Comparison of ENCODE assay signal across 8 cellular contexts in the genomic region with DNA sequence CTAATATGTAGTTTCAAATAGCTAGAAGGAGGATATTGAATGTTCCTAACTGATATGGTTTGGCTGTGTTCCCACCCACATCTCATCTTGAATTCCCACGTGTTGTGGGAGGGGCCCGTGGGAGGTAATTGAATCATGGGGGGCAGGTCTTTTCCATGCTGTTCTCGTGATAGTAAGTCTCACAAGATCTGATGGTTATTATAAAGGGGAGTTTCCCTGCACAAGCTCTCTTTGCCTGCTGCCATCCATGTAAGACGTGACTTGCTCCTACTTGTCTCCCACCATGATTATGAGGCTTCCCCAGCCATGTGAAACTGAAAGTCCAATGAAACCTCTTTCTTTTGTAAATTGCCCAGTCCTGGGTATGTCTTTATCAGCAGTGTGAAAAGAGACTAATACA. TPM values are rescaled to one million over a fixed set of nuclear protein-coding genes. Genes with fewer than 3 reads are reported as not detected.
DNase-seq lines count a peak whose midpoint lies in the region; ATAC-seq and TF ChIP-seq lines count a peak whose summit lies in the region.
"Not testable (repeated sequence)": the region's sequence is repeated elsewhere in the genome, so short reads cannot be mapped to it uniquely, and the experiment has no call there.

No MANE protein-coding gene starts in this region.

- POLR2A ChIA-PET in activated CD8-positive, alpha-beta T cell treated with anti-CD3 and anti-CD28 coated beads for 36 hours (lab: Charles Lee): interaction anchor here (1.0 kb wide), 1 partner anchor 23 kb away, joined by 3 read pairs; no protein-coding TSS in a partner anchor

- H3K27me3 Mint-ChIP-seq in IgD-negative memory B cell; activated CD8-positive, alpha-beta T cell treated with anti-CD3 and anti-CD28 coated beads for 36 hours; activated naive CD8-positive, alpha-beta T cell treated with anti-CD3 and anti-CD28 coated beads, Interleukin-2, amount 50 U/mL, for 24 hours; osteocyte (ENCODE audit: unreplicated experiment); stimulated activated naive B cell treated with anti-CD40 and anti-IgM and Interleukin-4, amounts not matched to agents 10 μg/mL and 1 μg/mL and 100 μg/mL, for 72 hours: not testable (repeated sequence)

- peaks cover 6 to 65% (median 57%) of the 10 kb centered on the region in 9 donors for H3K4me1 ChIP-seq in heart right ventricle

- 56 to 69% methylated on average over 4 of the region's 4 CpGs for WGBS in heart right ventricle, 2 donors

- not testable (repeated sequence) for H3K9me3 Mint-ChIP-seq in IgD-negative memory B cell; osteocyte (ENCODE audit: unreplicated experiment)
- peaks cover 20% of the 10 kb centered on the region for H3K9me3 Mint-ChIP-seq in activated CD8-positive, alpha-beta T cell treated with anti-CD3 and anti-CD28 coated beads for 36 hours
- H3K9me3 Mint-ChIP-seq in activated naive CD8-positive, alpha-beta T cell treated with anti-CD3 and anti-CD28 coated beads, Interleukin-2, amount 50 U/mL, for 24 hours: peaks cover 20% of the 10 kb centered on the region
- H3K9me3 Mint-ChIP-seq in stimulated activated naive B cell treated with anti-CD40 and anti-IgM and Interleukin-4, amounts not matched to agents 10 μg/mL and 1 μg/mL and 100 μg/mL, for 72 hours: peaks cover 8 to 12% of the 10 kb centered on the region in 2 donors

- H3K27ac Mint-ChIP-seq in IgD-negative memory B cell (peak overlapping the region in 2 of 3 donors; percentile 47 to 59), osteocyte (ENCODE audit: unreplicated experiment) (peak overlapping the region; percentile 91)
- peak overlapping the region; percentile 90 for H3K27ac Mint-ChIP-seq in activated CD8-positive, alpha-beta T cell treated with anti-CD3 and anti-CD28 coated beads for 36 hours
- H3K27ac Mint-ChIP-seq in activated naive CD8-positive, alpha-beta T cell treated with anti-CD3 and anti-CD28 coated beads, Interleukin-2, amount 50 U/mL, for 24 hours: peak overlapping the region; percentile 4
- peak overlapping the region; percentile 62 for H3K27ac Mint-ChIP-seq in stimulated activated naive B cell treated with anti-CD40 and anti-IgM and Interleukin-4, amounts not matched to agents 10 μg/mL and 1 μg/mL and 100 μg/mL, for 72 hours

- H3K27ac ChIP-seq in heart right ventricle: peak overlapping the region in 6 of 10 donors; percentile 40 to 80 (median 48)

- TF ChIP-seq CTCF in activated CD8-positive, alpha-beta T cell treated with anti-CD3 and anti-CD28 coated beads for 36 hours (IDR thresholded peaks at IDR 0.05); heart right ventricle (IDR thresholded peaks at IDR 0.05); osteocyte (IDR thresholded peaks at IDR 0.05): not testable (repeated sequence)

- intact Hi-C loops in activated CD8-positive, alpha-beta T cell treated with anti-CD3 and anti-CD28 coated beads for 36 hours (cut with micrococcal nuclease); heart right ventricle (cut with DNase I): not testable (repeated sequence)

- H3K27me3 ChIP-seq in heart right ventricle: not testable (repeated sequence)

- ATAC-seq in activated CD8-positive, alpha-beta T cell treated with anti-CD3 and anti-CD28 coated beads for 36 hours; activated naive CD8-positive, alpha-beta T cell treated with anti-CD3 and anti-CD28 coated beads, Interleukin-2, amount 50 U/mL, for 24 hours; heart right ventricle; stimulated activated naive B cell treated with anti-CD40 and anti-IgM and Interleukin-4, amounts not matched to agents 10 μg/mL and 1 μg/mL and 100 μg/mL, for 72 hours (replicated peaks): not testable (repeated sequence)

- peak overlapping the region in 1 of 4 donors; percentile 65 for H3K4me3 Mint-ChIP-seq in IgD-negative memory B cell
- H3K4me3 Mint-ChIP-seq in activated CD8-positive, alpha-beta T cell treated with anti-CD3 and anti-CD28 coated beads for 36 hours; activated naive CD8-positive, alpha-beta T cell treated with anti-CD3 and anti-CD28 coated beads, Interleukin-2, amount 50 U/mL, for 24 hours; osteocyte (ENCODE audit: unreplicated experiment); stimulated activated naive B cell treated with anti-CD40 and anti-IgM and Interleukin-4, amounts not matched to agents 10 μg/mL and 1 μg/mL and 100 μg/mL, for 72 hours: not testable (repeated sequence)

- H3K4me3 ChIP-seq in heart right ventricle: not testable (repeated sequence)

- H3K9me3 ChIP-seq in heart right ventricle: not testable (repeated sequence)

- not testable (repeated sequence) for H3K36me3 ChIP-seq in heart right ventricle

- peak; percentile 55 for DNase-seq in activated CD8-positive, alpha-beta T cell treated with anti-CD3 and anti-CD28 coated beads for 36 hours
- DNase-seq in activated T-helper 9 cell treated with anti-CD3 and anti-CD28 coated beads, Interleukin-2, amount 50 U/mL, for 16 hours (ENCODE audit: low read depth): peak; percentile 13
- not testable (repeated sequence) for DNase-seq in activated naive CD8-positive, alpha-beta T cell treated with anti-CD3 and anti-CD28 coated beads, Interleukin-2, amount 50 U/mL, for 24 hours; heart right ventricle; osteocyte (ENCODE audit: extremely low spot score, unreplicated experiment); stimulated activated naive B cell treated with anti-CD40 and anti-IgM and Interleukin-4, amounts not matched to agents 10 μg/mL and 1 μg/mL and 100 μg/mL, for 72 hours
- DNase-seq in stimulated activated CD4-positive, alpha-beta T cell treated with anti-CD3 and anti-CD28 coated beads, Interleukin-4, amount 100 ng/mL, for 1 hour: peak; percentile 60

- not testable (repeated sequence) for H3K36me3 Mint-ChIP-seq in IgD-negative memory B cell; osteocyte (ENCODE audit: unreplicated experiment)
- H3K36me3 Mint-ChIP-seq in activated CD8-positive, alpha-beta T cell treated with anti-CD3 and anti-CD28 coated beads for 36 hours (ENCODE audit: low read depth): peaks cover 21% of the 10 kb centered on the region
- peaks cover 20% of the 10 kb centered on the region for H3K36me3 Mint-ChIP-seq in activated naive CD8-positive, alpha-beta T cell treated with anti-CD3 and anti-CD28 coated beads, Interleukin-2, amount 50 U/mL, for 24 hours (ENCODE audit: low read depth)
- H3K36me3 Mint-ChIP-seq in stimulated activated naive B cell treated with anti-CD40 and anti-IgM and Interleukin-4, amounts not matched to agents 10 μg/mL and 1 μg/mL and 100 μg/mL, for 72 hours: peaks cover 20 to 26% of the 10 kb centered on the region in 2 donors

- H3K4me1 Mint-ChIP-seq in IgD-negative memory B cell (peaks cover 12 to 47% (median 30%) of the 10 kb centered on the region in 3 donors), osteocyte (ENCODE audit: unreplicated experiment) (peaks cover 66% of the 10 kb centered on the region)
- peaks cover 47% of the 10 kb centered on the region for H3K4me1 Mint-ChIP-seq in activated CD8-positive, alpha-beta T cell treated with anti-CD3 and anti-CD28 coated beads for 36 hours (ENCODE audit: low read depth)
- H3K4me1 Mint-ChIP-seq in activated naive CD8-positive, alpha-beta T cell treated with anti-CD3 and anti-CD28 coated beads, Interleukin-2, amount 50 U/mL, for 24 hours: peaks cover 57% of the 10 kb centered on the region
- peaks cover 39 to 76% of the 10 kb centered on the region in 2 donors for H3K4me1 Mint-ChIP-seq in stimulated activated naive B cell treated with anti-CD40 and anti-IgM and Interleukin-4, amounts not matched to agents 10 μg/mL and 1 μg/mL and 100 μg/mL, for 72 hours

- CTCF ChIA-PET in activated CD8-positive, alpha-beta T cell treated with anti-CD3 and anti-CD28 coated beads for 36 hours (lab: Charles Lee): interaction anchor here (1.4 to 2.2 kb wide), 2 partner anchors 22 to 25 kb away, joined by 7 to 8 read pairs; a partner anchor contains a TSS

RNA-seq across cellular contexts. Expression of a gene that starts 25.1 kb away (rescaled TPM):
- 18.1 TPM for polyA plus RNA-seq in IgD-negative memory B cell
- 10 to 100 TPM; 14.8 to 15.6 TPM for total RNA-seq in activated CD8-positive, alpha-beta T cell treated with anti-CD3 and anti-CD28 coated beads for 36 hours
- total RNA-seq in heart right ventricle: 10 to 100 TPM; 11.8 to 80.5 (median 32.5) TPM
- 10 to 100 TPM; 19.4 to 20.2 TPM for polyA plus RNA-seq in heart right ventricle
- 43.2 and 45.9 TPM in 2 replicates for total RNA-seq in osteocyte

RNA-seq across cellular contexts. Expression of a gene that starts 53.8 kb away (rescaled TPM):
- 71.2 TPM for polyA plus RNA-seq in IgD-negative memory B cell
- 100 to 1,000 TPM; 198 to 203 TPM for total RNA-seq in activated CD8-positive, alpha-beta T cell treated with anti-CD3 and anti-CD28 coated beads for 36 hours
- total RNA-seq in heart right ventricle: 100 to 1,000 TPM; 217 to 323 (median 286) TPM
- 100 to 1,000 TPM in 1 of 2 donors, 10 to 100 TPM in 1; 75.4 to 185 TPM for polyA plus RNA-seq in heart right ventricle
- 76.7 and 76.9 TPM in 2 replicates for total RNA-seq in osteocyte

Comparison
In these comparisons a context has a peak if more than half of its experiments do, and no peak if none do; other contexts are left out.
1. H3K27ac Mint-ChIP-seq: peak in every context shown above with its lines; median percentile 91 in osteocyte; 90 in activated CD8-positive, alpha-beta T cell treated with anti-CD3 and anti-CD28 coated beads for 36 hours; 62 in stimulated activated naive B cell treated with anti-CD40 and anti-IgM and Interleukin-4, amounts not matched to agents 10 μg/mL and 1 μg/mL and 100 μg/mL, for 72 hours; 53 in IgD-negative memory B cell; 4 in activated naive CD8-positive, alpha-beta T cell treated with anti-CD3 and anti-CD28 coated beads, Interleukin-2, amount 50 U/mL, for 24 hours.